Comparison of ENCODE assay signal across 28 cellular contexts in genomic region chr15:83769411-83769960, GRCh38.
A peak's percentile ranks its signal among the peaks of the same experiment; 100 is the strongest.
DNase-seq lines count a peak whose midpoint lies in the region; ATAC-seq and TF ChIP-seq lines count a peak whose summit lies in the region.
"Had no signal": no experiment of that assay in that cellular context is flagged by ENCODE, and none has a peak within 500 bp of the region (broad histone marks: within the 10 kb centered on the region; RNA-seq: fewer than 3 reads in every experiment).

No MANE protein-coding gene starts in this region.

- 67% methylated on average over 1 of the region's 1 CpG for WGBS in mesenchymal stem cell

- no peak overlapping the region for H4K91ac ChIP-seq in mesenchymal stem cell (ENCODE audit: low read length)

- no peak overlapping the region for H3K14ac ChIP-seq in mesenchymal stem cell (ENCODE audit: low read length in 2 of 2)

- no peak overlapping the region for H2BK12ac ChIP-seq in mesenchymal stem cell (ENCODE audit: low read length in 2 of 2)

- H3K36me3 ChIP-seq in GM06990 (ENCODE audit: control insufficient read depth, insufficient read depth, low read length), result no peaks in the 10 kb centered on the region
- H3K36me3 ChIP-seq in HEK293 (ENCODE audit: control insufficient read depth in 2 of 2, insufficient read depth in 1 of 2, low read length in 2 of 2), result no peaks in the 10 kb centered on the region
- no peaks in the 10 kb centered on the region for H3K36me3 ChIP-seq in adipocyte (ENCODE audit: control insufficient read depth, insufficient read depth, low read length, severe bottlenecking)
- no peaks in the 10 kb centered on the region for H3K36me3 ChIP-seq in mesenchymal stem cell (ENCODE audit: control insufficient read depth in 1 of 2, insufficient read depth in 2 of 2, low read depth in 1 of 2, low read length in 2 of 2)
- no peaks in the 10 kb centered on the region for H3K36me3 ChIP-seq in mucosa of descending colon (ENCODE audit: low read depth)
- H3K36me3 ChIP-seq: WERI-Rb-1 had no signal

- H3K9ac ChIP-seq in adipocyte (ENCODE audit: low read length), result no peak overlapping the region
- no peak overlapping the region for H3K9ac ChIP-seq in mesenchymal stem cell (ENCODE audit: low read length)

- intact Hi-C loops in mucosa of descending colon (cut with DNase I, micrococcal nuclease), result no loop called here

- H2BK15ac ChIP-seq in mesenchymal stem cell (ENCODE audit: low read depth, poor library complexity, severe bottlenecking), result no peak overlapping the region

- no peak overlapping the region for H3K4ac ChIP-seq in mesenchymal stem cell (ENCODE audit: low read depth in 1 of 2, low read length in 2 of 2)

- H3K4me1 ChIP-seq in HEK293 (ENCODE audit: control insufficient read depth, insufficient read depth, low read length), result peaks cover 9% of the 10 kb centered on the region
- no peaks in the 10 kb centered on the region for H3K4me1 ChIP-seq in adipocyte (ENCODE audit: control insufficient read depth, insufficient read depth, low read length)
- H3K4me1 ChIP-seq in mesenchymal stem cell (ENCODE audit: control insufficient read depth, insufficient read depth, low read depth, low read length), result no peaks in the 10 kb centered on the region
- no peaks in the 10 kb centered on the region for H3K4me1 ChIP-seq in mucosa of descending colon (ENCODE audit: low read depth)

- CTCF ChIA-PET in HEK293 (lab: Yijun Ruan, JAX), result interaction anchor here (0.6 to 2.0 kb wide), 3 partner anchors 9 to 198 kb away, joined by 3 to 7 read pairs (median 3); no protein-coding TSS in a partner anchor

- H2BK5ac ChIP-seq in mesenchymal stem cell (ENCODE audit: low read depth, low read length, poor library complexity, severe bottlenecking), result no peak overlapping the region

- no peak for ATAC-seq in mucosa of descending colon
- ATAC-seq: activated CD8-positive, alpha-beta T cell treated with anti-CD3 and anti-CD28 coated beads, Interleukin-2, amount 10 ng/mL, durations not matched to agents 7 days and 5 days; activated T-helper 17 cell treated with anti-CD3 and anti-CD28 coated beads, Interleukin-2, amount 50 U/mL, for 72 hours; natural killer cell had no signal

- H3K4me2 ChIP-seq in mesenchymal stem cell (ENCODE audit: low read length, poor library complexity, severe bottlenecking), result no peak overlapping the region

- no peak overlapping the region for H4K8ac ChIP-seq in mesenchymal stem cell (ENCODE audit: low read length)

- DNase-seq in GM06990 (ENCODE audit: extremely low read depth, insufficient read length) (peak; percentile 26), adipocyte (ENCODE audit: low read depth) (peak; percentile 0), iris pigment epithelial cell (ENCODE audit: low read depth) (peak; percentile 20), mesenchymal stem cell (no peak), mucosa of descending colon (no peak), coronary artery (ENCODE audit: low spot score) (no peak)
- DNase-seq: ACHN; activated CD4-positive, alpha-beta T cell treated with anti-CD3 and anti-CD28 coated beads for 4 hours; activated CD8-positive, alpha-beta T cell treated with anti-CD3 and anti-CD28 coated beads, Interleukin-2, amount 10 ng/mL, durations not matched to agents 7 days and 5 days; activated naive CD4-positive, alpha-beta T cell treated with anti-CD3 and anti-CD28 coated beads, Interleukin-2, amount 50 U/mL, for 16 hours; amniotic stem cell; CD8-positive, alpha-beta memory T cell; DMS153; glutamatergic neuron; midbrain; natural killer cell; NCI-H1092; NCI-H2029 treated with DMSO at 0.1 percent for 48 hours; NCI-H226; NCI-H526 treated with DMSO at 0.1 percent for 48 hours; occipital lobe; stimulated activated CD4-positive, alpha-beta T cell treated with anti-CD3 and anti-CD28 coated beads, Interleukin-15, amount 100 ng/mL, for 24 hours; stimulated activated CD4-positive, alpha-beta T cell treated with anti-CD3 and anti-CD28 coated beads, Interleukin-4, amount 100 ng/mL, for 4 hours; T1000; tibial artery; WERI-Rb-1 had no signal

- no peaks in the 10 kb centered on the region for H3K79me1 ChIP-seq in mesenchymal stem cell (replicated peaks; ENCODE audit: low read length, poor library complexity, severe bottlenecking)

- H3K18ac ChIP-seq in mesenchymal stem cell (ENCODE audit: low read depth in 1 of 2, low read length in 2 of 2), result no peak overlapping the region

- POLR2A ChIA-PET in HEK293 (lab: Yijun Ruan, JAX), result no interaction called here

- H3K27ac ChIP-seq in HEK293 (ENCODE audit: extremely low read depth, low read depth, low read length) (no peak overlapping the region), mesenchymal stem cell (ENCODE audit: low read length, poor library complexity, severe bottlenecking) (no peak overlapping the region), coronary artery (no peak overlapping the region)
- H3K27ac ChIP-seq: tibial artery, WERI-Rb-1 had no signal

- H2AK5ac ChIP-seq in mesenchymal stem cell (ENCODE audit: low read length, severe bottlenecking), result no peak overlapping the region

- TF ChIP-seq CTCF in GM06990 (IDR thresholded peaks at IDR 0.05; ENCODE audit: insufficient read depth, low read length, poor library complexity, severe bottlenecking), result no peak
- TF ChIP-seq CTCF in HEK293 (tag by site-specific recombination; IDR thresholded peaks at IDR 0.05), result no peak
- TF ChIP-seq CTCF in mucosa of descending colon (IDR thresholded peaks at IDR 0.05), result no peak
- TF ChIP-seq CTCF in coronary artery (IDR thresholded peaks at IDR 0.05), result no peak

- no peaks in the 10 kb centered on the region for H3K27me3 ChIP-seq in GM06990 (replicated peaks; ENCODE audit: control insufficient read depth, insufficient read depth, low read length)
- H3K27me3 ChIP-seq in adipocyte (replicated peaks; ENCODE audit: control insufficient read depth, insufficient read depth, low read length), result no peaks in the 10 kb centered on the region
- no peaks in the 10 kb centered on the region for H3K27me3 ChIP-seq in mesenchymal stem cell (ENCODE audit: control insufficient read depth in 1 of 2, insufficient read depth in 1 of 2, low read length in 2 of 2)
- H3K27me3 ChIP-seq: tibial artery had no signal

- H3K4me3 ChIP-seq in GM06990 (replicated peaks; ENCODE audit: low read depth, low read length) (no peak overlapping the region), HEK293 (ENCODE audit: low read depth, low read length) (no peak overlapping the region), adipocyte (ENCODE audit: low read length) (no peak overlapping the region), mesenchymal stem cell (ENCODE audit: insufficient read depth in 1 of 2, low read depth in 1 of 2, low read length in 2 of 2) (no peak overlapping the region), mucosa of descending colon (no peak overlapping the region), coronary artery (no peak overlapping the region)
- H3K4me3 ChIP-seq: tibial artery had no signal

- no peak overlapping the region for H3K23ac ChIP-seq in mesenchymal stem cell (ENCODE audit: low read length in 2 of 2)

- H3K9me3 ChIP-seq in HEK293 (ENCODE audit: control insufficient read depth, insufficient read depth, low read depth, low read length), result no peaks in the 10 kb centered on the region
- H3K9me3 ChIP-seq in adipocyte (ENCODE audit: control insufficient read depth, low read length), result no peaks in the 10 kb centered on the region
- no peaks in the 10 kb centered on the region for H3K9me3 ChIP-seq in mesenchymal stem cell (ENCODE audit: control insufficient read depth, low read length)
- H3K9me3 ChIP-seq in mucosa of descending colon, result no peaks in the 10 kb centered on the region
- H3K9me3 ChIP-seq: tibial artery had no signal

- no peak overlapping the region for H2AFZ ChIP-seq in mesenchymal stem cell (ENCODE audit: low read depth, low read length)

- H2BK120ac ChIP-seq in mesenchymal stem cell (ENCODE audit: low read depth, low read length), result no peak overlapping the region

TF ChIP-seq in HEK293, 187 proteins besides CTCF, POLR2A, EP300 and RAD21 (continues in another document):
- TF ChIP-seq ZNF544 (tag by site-specific recombination; IDR thresholded peaks at IDR 0.05), result no peak
- TF ChIP-seq TSHZ1 (tag by site-specific recombination; IDR thresholded peaks at IDR 0.05; ENCODE audit: borderline replicate concordance), result no peak
- TF ChIP-seq ZNF221 (tag by site-specific recombination; IDR thresholded peaks at IDR 0.05; ENCODE audit: borderline replicate concordance), result no peak

Comparison
In these comparisons a context has a peak if more than half of its experiments do, and no peak if none do; other contexts are left out.
1. DNase-seq: peak in GM06990 (single experiment), adipocyte (single experiment) and iris pigment epithelial cell (single experiment); none in mesenchymal stem cell (single experiment), mucosa of descending colon (0 of 3) and coronary artery (single experiment).